Comparison of ENCODE assay signal across 26 cellular contexts in genomic region chr13:98039261-98039660, GRCh38.
"Had no signal": no experiment of that assay in that cellular context is flagged by ENCODE, and none has a peak within 500 bp of the region (broad histone marks: within the 10 kb centered on the region; RNA-seq: fewer than 3 reads in every experiment).

No MANE protein-coding gene starts in this region.

- H3K4me1 Mint-ChIP-seq: naive B cell; natural killer cell; nephron progenitor cell; neural progenitor cell; stimulated activated naive B cell treated with anti-CD40 and anti-IgM and Interleukin-4, amounts not matched to agents 10 μg/mL and 1 μg/mL and 100 μg/mL, for 72 hours had no signal

- H3K4me3 Mint-ChIP-seq: natural killer cell; nephron progenitor cell; neural progenitor cell; stimulated activated naive B cell treated with anti-CD40 and anti-IgM and Interleukin-4, amounts not matched to agents 10 μg/mL and 1 μg/mL and 100 μg/mL, for 72 hours had no signal

- H3K9me3 Mint-ChIP-seq: natural killer cell; nephron progenitor cell; neural progenitor cell; stimulated activated naive B cell treated with anti-CD40 and anti-IgM and Interleukin-4, amounts not matched to agents 10 μg/mL and 1 μg/mL and 100 μg/mL, for 72 hours had no signal

- DNase-seq: hippocampal formation; kidney; left colon; left lung; lower lobe of right lung; mammary epithelial cell; mesenchymal stem cell; naive B cell; natural killer cell; nephron progenitor cell; ovary; right cardiac atrium; stimulated activated CD4-positive, alpha-beta T cell treated with anti-CD3 and anti-CD28 coated beads, Interleukin-12 subunit alpha, Interleukin-12 subunit beta, amount 100 ng/mL, for 4 hours; stimulated activated CD4-positive, alpha-beta T cell treated with anti-CD3 and anti-CD28 coated beads, Interleukin-15, amount 100 ng/mL, for 24 hours; stimulated activated CD4-positive, alpha-beta T cell treated with anti-CD3 and anti-CD28 coated beads, Interleukin-2, amount 100 ng/mL, for 24 hours; stimulated activated CD4-positive, alpha-beta T cell treated with anti-CD3 and anti-CD28 coated beads, Interleukin-4, amount 100 ng/mL, for 1 hour; stimulated activated naive B cell treated with anti-CD40 and anti-IgM and Interleukin-4, amounts not matched to agents 10 μg/mL and 1 μg/mL and 100 μg/mL, for 72 hours; stimulated activated naive CD8-positive, alpha-beta T cell treated with anti-CD3 and anti-CD28 coated beads, Interleukin-15, Interleukin-2, amounts not matched to agents 100 U/mL and 50 U/mL, for 24 hours; stomach; testis; thyroid gland; transverse colon; upper lobe of left lung had no signal

- H3K36me3 Mint-ChIP-seq: naive B cell; natural killer cell; neural progenitor cell; stimulated activated naive B cell treated with anti-CD40 and anti-IgM and Interleukin-4, amounts not matched to agents 10 μg/mL and 1 μg/mL and 100 μg/mL, for 72 hours had no signal

- ATAC-seq: left colon; left lung; lower lobe of right lung; natural killer cell; right cardiac atrium; sciatic nerve; stimulated activated naive B cell treated with anti-CD40 and anti-IgM and Interleukin-4, amounts not matched to agents 10 μg/mL and 1 μg/mL and 100 μg/mL, for 72 hours; stimulated activated naive CD8-positive, alpha-beta T cell treated with anti-CD3 and anti-CD28 coated beads, Interleukin-15, Interleukin-2, amounts not matched to agents 100 U/mL and 50 U/mL, for 24 hours had no signal

- H3K27me3 Mint-ChIP-seq: progenitor cell of endocrine pancreas had no signal

- H3K27ac Mint-ChIP-seq: naive B cell; natural killer cell; nephron progenitor cell; neural progenitor cell; progenitor cell of endocrine pancreas; stimulated activated naive B cell treated with anti-CD40 and anti-IgM and Interleukin-4, amounts not matched to agents 10 μg/mL and 1 μg/mL and 100 μg/mL, for 72 hours had no signal
